ENCODE assay signal across 15 cellular contexts in the genomic region with DNA sequence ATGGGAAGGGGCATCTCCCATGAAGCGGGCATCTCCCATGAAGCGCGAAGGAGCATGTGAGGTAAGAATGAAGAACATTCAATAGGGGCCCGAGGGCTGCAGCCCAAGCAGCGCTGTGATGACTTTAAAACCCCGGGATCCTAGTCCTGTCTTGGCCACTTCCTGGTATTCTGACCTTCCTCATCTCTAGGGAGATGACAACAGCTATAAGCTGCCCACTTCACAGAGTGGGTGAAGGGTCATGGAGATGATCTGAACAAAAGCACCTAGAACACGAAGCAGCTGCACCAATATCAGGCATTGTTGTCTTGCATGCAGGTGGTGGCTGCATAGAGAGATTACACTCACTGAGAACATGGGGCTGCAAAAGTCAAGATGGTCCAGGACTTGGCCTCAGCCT.
"Had no signal": no experiment of that assay in that cellular context is flagged by ENCODE, and none has a peak within 500 bp of the region (broad histone marks: within the 10 kb centered on the region; RNA-seq: fewer than 3 reads in every experiment).

No MANE protein-coding gene starts in this region.

- H3K4me1 ChIP-seq: uterus had no signal

- H3K27ac ChIP-seq: neutrophil, tibial artery, uterus, WERI-Rb-1 had no signal

- H3K36me3 ChIP-seq: heart left ventricle, neutrophil, tibial artery, uterus, WERI-Rb-1 had no signal

- DNase-seq: activated CD4-positive, alpha-beta memory T cell treated with anti-CD3 and anti-CD28 coated beads for 36 hours; activated naive CD4-positive, alpha-beta T cell treated with anti-CD3 and anti-CD28 coated beads, Interleukin-2, amount 10 ng/mL, durations not matched to agents 7 days and 5 days; activated T-cell treated with anti-CD3 and anti-CD28 coated beads, Interleukin-2, amount 50 U/mL, for 24 hours; heart left ventricle; mammary epithelial cell; stimulated activated CD4-positive, alpha-beta T cell treated with anti-CD3 and anti-CD28 coated beads, Interleukin-4, amount 100 ng/mL, for 1 hour; stimulated activated naive CD4-positive, alpha-beta T cell; tibial artery; uterus; WERI-Rb-1 had no signal

- H3K9me3 ChIP-seq: heart left ventricle, neutrophil, tibial artery, uterus had no signal

- ATAC-seq: left colon; naive thymus-derived CD8-positive, alpha-beta T cell had no signal

- H3K4me3 ChIP-seq: heart left ventricle, tibial artery, uterus had no signal

- FAIRE-seq: astrocyte, frontal cortex had no signal

- H3K27me3 ChIP-seq: heart left ventricle, tibial artery, uterus had no signal
